Comparison of ENCODE assay signal across 8 cellular contexts in the genomic region with DNA sequence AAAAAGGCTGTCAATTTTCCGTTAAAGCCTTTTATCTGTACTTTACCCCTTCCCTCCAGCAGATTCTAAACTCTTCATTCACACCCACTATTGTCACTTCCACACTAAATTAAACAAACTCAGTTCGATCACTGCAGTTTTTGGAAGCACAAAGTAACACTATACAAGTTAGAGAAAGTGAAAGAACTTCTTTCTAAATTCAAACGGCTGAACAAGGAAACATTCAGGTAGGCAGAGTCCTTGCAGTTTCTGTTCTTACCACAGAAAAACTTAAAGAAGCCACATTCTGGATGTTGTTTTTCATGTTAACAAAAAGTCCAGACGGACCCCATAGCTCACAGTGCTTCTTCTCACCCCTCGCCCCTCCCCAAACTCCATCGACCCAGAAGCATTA. TPM values are rescaled to one million over a fixed set of nuclear protein-coding genes. Genes with fewer than 3 reads are reported as not detected.
DNase-seq lines count a peak whose midpoint lies in the region; ATAC-seq and TF ChIP-seq lines count a peak whose summit lies in the region.

No MANE protein-coding gene starts in this region.

- H4K20me1 ChIP-seq in MM.1S (ENCODE audit: insufficient read depth, low read length), result no peaks in the 10 kb centered on the region

- ATAC-seq in GM21825 (IDR thresholded peaks at IDR 0.05; ENCODE audit: unreplicated experiment), result peak; percentile 45

- peak overlapping the region; percentile 94 for H3K4me2 ChIP-seq in MM.1S (ENCODE audit: low read depth, low read length)

- no peaks in the 10 kb centered on the region for H3K36me3 Mint-ChIP-seq in chondrocyte (ENCODE audit: low read depth)

- peak overlapping the region; percentile 87 for H2AFZ ChIP-seq in MM.1S (ENCODE audit: low read length)

- H3K4me1 ChIP-seq in MM.1S (ENCODE audit: low read length), result no peaks in the 10 kb centered on the region
- peaks cover 9 to 13% of the 10 kb centered on the region in 2 donors for H3K4me1 ChIP-seq in mucosa of rectum (ENCODE audit: control insufficient read depth in 2 of 2, insufficient read depth in 2 of 2, low read length in 2 of 2)

- peaks cover 11% of the 10 kb centered on the region; the same call in 1 of the 2 replicates for H3F3A ChIP-seq in MM.1S (ENCODE audit: insufficient read depth, low read length)

- no peaks in the 10 kb centered on the region for H3K9me2 ChIP-seq in MM.1S (replicated peaks; ENCODE audit: insufficient read depth, low read length)

- H3K27me3 Mint-ChIP-seq in chondrocyte (ENCODE audit: low read depth), result no peaks in the 10 kb centered on the region

- H3K79me2 ChIP-seq in MM.1S (ENCODE audit: low read length), result no peaks in the 10 kb centered on the region

- TF ChIP-seq CTCF in GM06990 (IDR thresholded peaks at IDR 0.05; ENCODE audit: insufficient read depth, low read length, poor library complexity, severe bottlenecking) (no peak), MM.1S (IDR thresholded peaks at IDR 0.05; ENCODE audit: low read length) (no peak), chondrocyte (IDR thresholded peaks at IDR 0.05) (no peak)

- H3K27ac Mint-ChIP-seq in chondrocyte (ENCODE audit: unreplicated experiment), result peak overlapping the region; percentile 75

- DNase-seq in GM06990 (ENCODE audit: extremely low read depth, insufficient read length), result peak; percentile 41
- peak; percentile 35 for DNase-seq in MM.1S
- no peak for DNase-seq in chondrocyte (ENCODE audit: low spot score)
- no peak for DNase-seq in NCI-H524 treated with DMSO at 0.1 percent for 48 hours (lab: John Stamatoyannopoulos, UW)
- DNase-seq in dermis blood vessel endothelial cell, result no peak
- DNase-seq in NCI-H524 (lab: John Stamatoyannopoulos, UW), result no peak

- no peaks in the 10 kb centered on the region for H3K9me3 Mint-ChIP-seq in chondrocyte (ENCODE audit: low read depth)

- H3K4me1 Mint-ChIP-seq in chondrocyte (ENCODE audit: low read depth), result peaks cover 15% of the 10 kb centered on the region

- no peaks in the 10 kb centered on the region for H3K36me3 ChIP-seq in GM06990 (ENCODE audit: control insufficient read depth, insufficient read depth, low read length)
- H3K36me3 ChIP-seq in MM.1S (replicated peaks; ENCODE audit: insufficient read depth, low read length), result no peaks in the 10 kb centered on the region
- no peaks in the 10 kb centered on the region for H3K36me3 ChIP-seq in mucosa of rectum (ENCODE audit: control insufficient read depth in 2 of 2, insufficient read depth in 2 of 2, low read length in 2 of 2)

- H3K9me3 ChIP-seq in MM.1S (replicated peaks; ENCODE audit: insufficient read depth, low read length) (no peaks in the 10 kb centered on the region), mucosa of rectum (ENCODE audit: control insufficient read depth in 2 of 2, low read length in 2 of 2) (no peaks in the 10 kb centered on the region)

- H3K9ac ChIP-seq in MM.1S (ENCODE audit: low read length) (peak overlapping the region; percentile 83), mucosa of rectum (ENCODE audit: low read depth in 1 of 2, low read length in 2 of 2) (peak overlapping the region; percentile 83 to 89)

- H3K4me3 Mint-ChIP-seq in chondrocyte (ENCODE audit: unreplicated experiment), result peak overlapping the region; percentile 72

- H3K4me3 ChIP-seq in GM06990 (replicated peaks; ENCODE audit: low read depth, low read length), result peak overlapping the region; percentile 78
- H3K4me3 ChIP-seq in MM.1S (ENCODE audit: low read length), result peak overlapping the region; percentile 78
- peak overlapping the region; percentile 78 to 90 for H3K4me3 ChIP-seq in mucosa of rectum (ENCODE audit: low read length in 2 of 2)

- no peaks in the 10 kb centered on the region for H3K27me3 ChIP-seq in GM06990 (replicated peaks; ENCODE audit: control insufficient read depth, insufficient read depth, low read length)
- no peaks in the 10 kb centered on the region for H3K27me3 ChIP-seq in MM.1S (replicated peaks; ENCODE audit: insufficient read depth, low read length)
- H3K27me3 ChIP-seq in mucosa of rectum (ENCODE audit: control insufficient read depth in 2 of 2, insufficient read depth in 2 of 2, low read length in 2 of 2), result no peaks in the 10 kb centered on the region

- peak overlapping the region; percentile 85 for H3K27ac ChIP-seq in MM.1S (ENCODE audit: low read length)
- H3K27ac ChIP-seq in mucosa of rectum (ENCODE audit: low read depth in 2 of 2, low read length in 2 of 2), result peak overlapping the region; percentile 92 to 98

RNA-seq across cellular contexts. Expression of gene UBE2L5, which starts 27.5 kb away (rescaled TPM):
- total RNA-seq in chondrocyte (not detected in 3 replicates), dermis blood vessel endothelial cell (0.05 TPM in 1 of 2 replicates, not detected in the other)

Comparison
In these comparisons a context has a peak if more than half of its experiments do, and no peak if none do; other contexts are left out.
1. DNase-seq: peak in GM06990 (single experiment) and MM.1S (single experiment); none in chondrocyte (single experiment), NCI-H524 treated with DMSO at 0.1 percent for 48 hours (single experiment), dermis blood vessel endothelial cell (single experiment) and NCI-H524 (0 of 2).
2. Peak in every context shown above with its lines, with median percentiles within 50 percentile points of each other: H3K4me3 ChIP-seq.